In genomic region chr2:96204836-96205235, GRCh38 we compare ENCODE assay signal across 10 cellular contexts. TPM values are rescaled to one million over a fixed set of nuclear protein-coding genes. Genes with fewer than 3 reads are reported as not detected.
A peak's percentile ranks its signal among the peaks of the same experiment; 100 is the strongest.
DNase-seq lines count a peak whose midpoint lies in the region; ATAC-seq, FAIRE-seq and TF ChIP-seq lines count a peak whose summit lies in the region.
"Had no signal": no experiment of that assay in that cellular context is flagged by ENCODE, and none has a peak within 500 bp of the region (broad histone marks: within the 10 kb centered on the region; RNA-seq: fewer than 3 reads in every experiment).

No MANE protein-coding gene starts in this region.

- H3K36me3 ChIP-seq in keratinocyte (ENCODE audit: control insufficient read depth in 2 of 2, extremely low read depth in 1 of 2, insufficient read depth in 2 of 2, low read length in 2 of 2) (no peaks in the 10 kb centered on the region), HAP-1 (replicated peaks) (peaks cover 16% of the 10 kb centered on the region)

- CTCF ChIA-PET in activated CD4-positive, alpha-beta T cell treated with anti-CD3 and anti-CD28 coated beads for 36 hours (lab: Charles Lee): interaction anchor here (0.8 to 1.4 kb wide), 4 partner anchors 8 to 96 kb away, joined by 3 to 4 read pairs (median 3); no protein-coding TSS in a partner anchor

- peak overlapping the region; percentile 18 for H3K9ac ChIP-seq in keratinocyte (ENCODE audit: control insufficient read depth, extremely low read depth, insufficient read depth, low read length)

- H3K27ac Mint-ChIP-seq in activated CD4-positive, alpha-beta T cell treated with anti-CD3 and anti-CD28 coated beads for 36 hours: peak overlapping the region; percentile 72
- peak overlapping the region; percentile 44 to 57 for H3K27ac Mint-ChIP-seq in activated naive CD4-positive, alpha-beta T cell treated with anti-CD3 and anti-CD28 coated beads, Interleukin-2, amount 50 U/mL, for 72 hours
- peak overlapping the region in 1 of 2 donors; percentile 87 for H3K27ac Mint-ChIP-seq in stimulated activated naive CD8-positive, alpha-beta T cell treated with anti-CD3 and anti-CD28 coated beads, Interleukin-15, amount 100 ng/mL, for 72 hours

- intact Hi-C loops in activated CD4-positive, alpha-beta T cell treated with anti-CD3 and anti-CD28 coated beads for 36 hours (cut with DNase I, micrococcal nuclease): loop anchor here in 1 of 2 experiments (5.0 kb wide), 1 partner anchor 213 kb away; the partner anchor contains the start of gene ANKRD36C

- no peaks in the 10 kb centered on the region for H3K9me3 Mint-ChIP-seq in activated CD4-positive, alpha-beta T cell treated with anti-CD3 and anti-CD28 coated beads for 36 hours (ENCODE audit: low read depth)
- H3K9me3 Mint-ChIP-seq in activated naive CD4-positive, alpha-beta T cell treated with anti-CD3 and anti-CD28 coated beads, Interleukin-2, amount 50 U/mL, for 72 hours: no peaks in the 10 kb centered on the region
- no peaks in the 10 kb centered on the region for H3K9me3 Mint-ChIP-seq in stimulated activated naive CD8-positive, alpha-beta T cell treated with anti-CD3 and anti-CD28 coated beads, Interleukin-15, amount 100 ng/mL, for 72 hours

- H2AFZ ChIP-seq in keratinocyte (ENCODE audit: control insufficient read depth, low read length): no peak overlapping the region

- H3K9me3 ChIP-seq in keratinocyte (ENCODE audit: control insufficient read depth, low read depth, low read length) (no peaks in the 10 kb centered on the region), HAP-1 (no peaks in the 10 kb centered on the region)

- peaks cover 40% of the 10 kb centered on the region for H3K36me3 Mint-ChIP-seq in activated CD4-positive, alpha-beta T cell treated with anti-CD3 and anti-CD28 coated beads for 36 hours (ENCODE audit: low read depth)
- peaks cover 21 to 29% of the 10 kb centered on the region in 2 donors for H3K36me3 Mint-ChIP-seq in activated naive CD4-positive, alpha-beta T cell treated with anti-CD3 and anti-CD28 coated beads, Interleukin-2, amount 50 U/mL, for 72 hours

- H3K79me2 ChIP-seq in keratinocyte (ENCODE audit: control insufficient read depth, insufficient read depth, low read length): peaks cover 89% of the 10 kb centered on the region

- H3K27me3 Mint-ChIP-seq in activated CD4-positive, alpha-beta T cell treated with anti-CD3 and anti-CD28 coated beads for 36 hours: no peaks in the 10 kb centered on the region
- no peaks in the 10 kb centered on the region for H3K27me3 Mint-ChIP-seq in stimulated activated naive CD8-positive, alpha-beta T cell treated with anti-CD3 and anti-CD28 coated beads, Interleukin-15, amount 100 ng/mL, for 72 hours

- ATAC-seq in activated CD4-positive, alpha-beta T cell treated with anti-CD3 and anti-CD28 coated beads for 36 hours: no peak
- ATAC-seq in activated naive CD4-positive, alpha-beta T cell treated with anti-CD3 and anti-CD28 coated beads, Interleukin-2, amount 50 U/mL, for 72 hours: no peak
- no peak for ATAC-seq in stimulated activated naive CD8-positive, alpha-beta T cell treated with anti-CD3 and anti-CD28 coated beads, Interleukin-15, amount 100 ng/mL, for 72 hours

- POLR2A ChIA-PET in activated CD4-positive, alpha-beta T cell treated with anti-CD3 and anti-CD28 coated beads for 36 hours (lab: Charles Lee): interaction anchor here (0.6 to 1.0 kb wide), 2 partner anchors 64 to 349 kb away, joined by 3 read pairs; no protein-coding TSS in a partner anchor

- FAIRE-seq in keratinocyte (lab: Jason Lieb, UNC): no peak

- no peak for TF ChIP-seq CTCF in keratinocyte (optimal IDR thresholded peaks at IDR 0.05 in 1 of 3, IDR thresholded peaks at IDR 0.05 in 1 of 3, conservative IDR thresholded peaks at IDR 0.05 in 1 of 3; ENCODE audit: extremely low read depth in 1 of 3, insufficient read depth in 2 of 3, low read length in 3 of 3)

- peaks cover 61% of the 10 kb centered on the region for H3K4me1 ChIP-seq in keratinocyte (ENCODE audit: control insufficient read depth, extremely low read depth, insufficient read depth, low read length)
- H3K4me1 ChIP-seq in HAP-1: peaks cover 36% of the 10 kb centered on the region

- peak overlapping the region; percentile 62 for H3K27ac ChIP-seq in keratinocyte (ENCODE audit: control insufficient read depth, insufficient read depth, low read length)

- dilution Hi-C loops in keratinocyte (cut with MboI; ENCODE audit: extremely low pct_ligation_motif_present, low sequenced_read_pairs): no loop called here

- peaks cover 5% of the 10 kb centered on the region for H4K20me1 ChIP-seq in keratinocyte (ENCODE audit: control insufficient read depth, extremely low read depth, insufficient read depth, low read length)

- peak overlapping the region; percentile 100 for H3K4me3 Mint-ChIP-seq in activated CD4-positive, alpha-beta T cell treated with anti-CD3 and anti-CD28 coated beads for 36 hours
- H3K4me3 Mint-ChIP-seq in stimulated activated naive CD8-positive, alpha-beta T cell treated with anti-CD3 and anti-CD28 coated beads, Interleukin-15, amount 100 ng/mL, for 72 hours: peak overlapping the region; percentile 68 to 88

- in situ Hi-C loops in HAP-1 (cut with MboI; ENCODE audit: low sequenced_read_pairs): loop anchor here (5.0 kb wide), 1 partner anchor 57 kb away; no protein-coding TSS in a partner anchor

- H3K4me1 Mint-ChIP-seq in activated CD4-positive, alpha-beta T cell treated with anti-CD3 and anti-CD28 coated beads for 36 hours: peaks cover 68% of the 10 kb centered on the region
- peaks cover 67% of the 10 kb centered on the region for H3K4me1 Mint-ChIP-seq in stimulated activated naive CD8-positive, alpha-beta T cell treated with anti-CD3 and anti-CD28 coated beads, Interleukin-15, amount 100 ng/mL, for 72 hours

- H3K27me3 ChIP-seq in keratinocyte (ENCODE audit: control insufficient read depth, extremely low read depth, insufficient read depth, low read length): no peaks in the 10 kb centered on the region
- H3K27me3 ChIP-seq in HAP-1 (ENCODE audit: low read depth): no peaks in the 10 kb centered on the region

- H3K9me1 ChIP-seq in keratinocyte (ENCODE audit: control insufficient read depth, extremely low read depth, insufficient read depth, low read length): peaks cover 2% of the 10 kb centered on the region

- peak overlapping the region; percentile 85 for H3K4me2 ChIP-seq in keratinocyte (ENCODE audit: control insufficient read depth, extremely low read depth, insufficient read depth, low read depth, low read length)

- H3K4me3 ChIP-seq in keratinocyte (ENCODE audit: control insufficient read depth in 2 of 3, extremely low read depth in 1 of 3, insufficient read depth in 2 of 3, low read depth in 1 of 3, low read length in 3 of 3) (peak overlapping the region in 2 of 3 experiments; percentile 50 to 61), HAP-1 (no peak overlapping the region; the same call in 1 of the 2 replicates)

- no peak for DNase-seq in activated CD4-positive, alpha-beta T cell treated with anti-CD3 and anti-CD28 coated beads for 36 hours
- DNase-seq in activated CD4-positive, alpha-beta T cell treated with anti-CD3 and anti-CD28 coated beads for 48 hours: no peak
- DNase-seq in activated naive CD4-positive, alpha-beta T cell treated with anti-CD3 and anti-CD28 coated beads, Interleukin-2, amount 50 U/mL, for 72 hours (ENCODE audit: low spot score in 2 of 2): no peak
- DNase-seq in keratinocyte (ENCODE audit: low read depth, low spot score): no peak
- no peak for DNase-seq in stimulated activated naive CD8-positive, alpha-beta T cell treated with anti-CD3 and anti-CD28 coated beads, Interleukin-15, amount 100 ng/mL, for 72 hours
- DNase-seq in HAP-1 (ENCODE audit: low spot score in 2 of 2): no peak
- DNase-seq in SKM-1 treated with dmso at 0.1 percent for 144 hours (lab: John Stamatoyannopoulos, UW; ENCODE audit: unreplicated experiment): no peak
- DNase-seq in dedifferentiated amniotic fluid mesenchymal stem cell (ENCODE audit: extremely low spot score): no peak
- DNase-seq: kidney glomerular epithelial cell, SHP77 had no signal

RNA-seq across cellular contexts. Expression of gene STARD7, which starts 3.8 kb away (rescaled TPM):
- 100 to 1,000 TPM; 151 to 173 TPM for total RNA-seq in activated CD4-positive, alpha-beta T cell treated with anti-CD3 and anti-CD28 coated beads for 36 hours
- 100 to 1,000 TPM in 1 of 2 donors, 10 to 100 TPM in 1; 82.9 to 159 TPM for total RNA-seq in activated naive CD4-positive, alpha-beta T cell treated with anti-CD3 and anti-CD28 coated beads, Interleukin-2, amount 50 U/mL, for 72 hours
- 44.8 to 84.6 TPM (median 73.4 TPM) in 3 replicates for polyA plus RNA-seq in keratinocyte
- 29.8 TPM for polyA plus RNA-seq in keratinocyte (2011; ENCODE audit: low read depth)
- polyA plus RNA-seq in keratinocyte (2011; cell fraction: cytosol; rRNA removed): 55.3 and 75.9 TPM in 2 replicates
- 50.8 and 61.7 TPM in 2 replicates for polyA plus RNA-seq in keratinocyte (2011; cell fraction: nucleus; rRNA removed)
- polyA plus RNA-seq in keratinocyte (2012; ENCODE audit: low replicate concordance): 36.6 and 67.5 TPM in 2 replicates
- 35.4 to 80.6 TPM (median 49.0 TPM) in 3 replicates for polyA minus RNA-seq in keratinocyte
- 69.3 TPM for polyA minus RNA-seq in keratinocyte (2011; cell fraction: cytosol; rRNA and poly(A)+ RNA removed)
- polyA minus RNA-seq in keratinocyte (2011; cell fraction: nucleus; rRNA and poly(A)+ RNA removed): 38.5 and 64.8 TPM in 2 replicates

RNA-seq across cellular contexts. Expression of gene DUSP2, which starts 59.6 kb away (rescaled TPM):
- 100 to 1,000 TPM; 248 to 407 TPM for total RNA-seq in activated CD4-positive, alpha-beta T cell treated with anti-CD3 and anti-CD28 coated beads for 36 hours
- total RNA-seq in activated naive CD4-positive, alpha-beta T cell treated with anti-CD3 and anti-CD28 coated beads, Interleukin-2, amount 50 U/mL, for 72 hours: 100 to 1,000 TPM; 202 to 218 TPM
- 0.79 to 2.1 TPM (median 1.2 TPM) in 3 replicates for polyA plus RNA-seq in keratinocyte
- polyA plus RNA-seq in keratinocyte (2011; ENCODE audit: low read depth): 0.77 TPM
- 0.80 and 1.7 TPM in 2 replicates for polyA plus RNA-seq in keratinocyte (2011; cell fraction: cytosol; rRNA removed)
- 1.2 and 2.3 TPM in 2 replicates for polyA plus RNA-seq in keratinocyte (2011; cell fraction: nucleus; rRNA removed)
- polyA plus RNA-seq in keratinocyte (2012; ENCODE audit: low replicate concordance): 1.1 and 4.7 TPM in 2 replicates
- 0.82 to 1.9 TPM (median 0.92 TPM) in 3 replicates for polyA minus RNA-seq in keratinocyte
- 3.8 TPM for polyA minus RNA-seq in keratinocyte (2011; cell fraction: cytosol; rRNA and poly(A)+ RNA removed)
- polyA minus RNA-seq in keratinocyte (2011; cell fraction: nucleus; rRNA and poly(A)+ RNA removed): 1.4 and 2.8 TPM in 2 replicates
